In the genomic region with DNA sequence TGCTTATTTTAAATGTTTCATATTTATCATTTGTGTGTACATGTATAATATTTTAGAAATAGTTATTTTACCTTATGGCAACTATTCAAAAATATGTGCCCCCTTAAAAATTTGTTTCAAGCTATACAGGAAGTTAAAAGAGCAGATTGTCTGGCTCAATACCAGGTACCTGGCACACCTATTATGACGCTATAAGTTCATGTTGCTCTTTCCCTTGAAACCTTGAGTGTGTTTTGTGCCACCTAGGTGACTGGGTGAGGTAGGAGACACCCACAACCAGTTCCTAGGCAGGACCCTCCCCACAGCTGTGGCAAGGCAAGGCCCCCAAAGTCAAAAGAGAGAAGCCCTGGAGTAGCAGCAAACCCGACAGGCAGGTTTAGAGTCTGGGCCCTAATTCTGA, we compare ENCODE assay signal across 23 cellular contexts. TPM values are rescaled to one million over a fixed set of nuclear protein-coding genes. Genes with fewer than 3 reads are reported as not detected.
DNase-seq lines count a peak whose midpoint lies in the region; ATAC-seq and TF ChIP-seq lines count a peak whose summit lies in the region.
"Had no signal": no experiment of that assay in that cellular context is flagged by ENCODE, and none has a peak within 500 bp of the region (broad histone marks: within the 10 kb centered on the region; RNA-seq: fewer than 3 reads in every experiment).

No MANE protein-coding gene starts in this region.

- H3K36me3 ChIP-seq in endodermal cell (ENCODE audit: control insufficient read depth, insufficient read depth, low read length): no peaks in the 10 kb centered on the region
- no peaks in the 10 kb centered on the region for H3K36me3 ChIP-seq in mucosa of descending colon (ENCODE audit: low read depth)
- H3K36me3 ChIP-seq: BE2C, BLaER1 had no signal

- peak; percentile 53 for ATAC-seq in mucosa of descending colon
- ATAC-seq in GM18907 (IDR thresholded peaks at IDR 0.05; ENCODE audit: unreplicated experiment): no peak
- no peak for ATAC-seq in HG03378 (IDR thresholded peaks at IDR 0.05; ENCODE audit: unreplicated experiment)
- ATAC-seq: GM12878 had no signal

- 95 to 100% methylated on average over 1 to 2 of the region's 2 CpGs for WGBS in endodermal cell (ENCODE audit: insufficient coverage in 1 of 2, insufficient read length in 1 of 2), 2 experiments

- H3K27me3 Mint-ChIP-seq in endodermal cell (ENCODE audit: insufficient read depth): no peaks in the 10 kb centered on the region

- no peak overlapping the region for H3K4me3 ChIP-seq in endodermal cell (ENCODE audit: low read length)
- H3K4me3 ChIP-seq in mucosa of descending colon: no peak overlapping the region
- H3K4me3 ChIP-seq: BLaER1, GM12878 had no signal

- no peaks in the 10 kb centered on the region for H3K27me3 ChIP-seq in endodermal cell (ENCODE audit: control insufficient read depth, insufficient read depth, low read length, poor library complexity, severe bottlenecking)
- H3K27me3 ChIP-seq: BLaER1 had no signal

- H3K9me3 ChIP-seq in endodermal cell (ENCODE audit: control insufficient read depth, low read length) (no peaks in the 10 kb centered on the region), mucosa of descending colon (no peaks in the 10 kb centered on the region)
- H3K9me3 ChIP-seq: BE2C, BLaER1 had no signal

- no peaks in the 10 kb centered on the region for H3K36me3 Mint-ChIP-seq in endodermal cell (ENCODE audit: low read depth)
- H3K36me3 Mint-ChIP-seq: CD14-positive monocyte; CD4-positive, alpha-beta memory T cell; CD4-positive, CD25-positive, alpha-beta regulatory T cell had no signal

- H3K9me3 Mint-ChIP-seq in endodermal cell: no peaks in the 10 kb centered on the region
- H3K9me3 Mint-ChIP-seq: CD4-positive, alpha-beta memory T cell; CD8-positive, alpha-beta memory T cell had no signal

- H3K9ac ChIP-seq in endodermal cell (ENCODE audit: extremely low read depth, low read length, poor library complexity, severe bottlenecking): no peak overlapping the region
- H3K9ac ChIP-seq: BLaER1 had no signal

- peaks cover 14% of the 10 kb centered on the region for H3K4me1 Mint-ChIP-seq in endodermal cell
- H3K4me1 Mint-ChIP-seq: CD14-positive monocyte; CD4-positive, alpha-beta memory T cell; CD4-positive, CD25-positive, alpha-beta regulatory T cell; CD8-positive, alpha-beta memory T cell had no signal

- peaks cover 3% of the 10 kb centered on the region for H3K4me1 ChIP-seq in endodermal cell (ENCODE audit: control insufficient read depth, insufficient read depth, low read length)
- peaks cover 6% of the 10 kb centered on the region for H3K4me1 ChIP-seq in mucosa of descending colon (ENCODE audit: low read depth)
- H3K4me1 ChIP-seq: BE2C, BLaER1 had no signal

- no peak overlapping the region for H3K27ac Mint-ChIP-seq in endodermal cell
- H3K27ac Mint-ChIP-seq: CD14-positive monocyte; CD4-positive, alpha-beta memory T cell; CD4-positive, CD25-positive, alpha-beta regulatory T cell; CD8-positive, alpha-beta memory T cell had no signal

- H3K4me3 Mint-ChIP-seq in endodermal cell: no peak overlapping the region
- H3K4me3 Mint-ChIP-seq: CD14-positive monocyte; CD4-positive, alpha-beta memory T cell; CD4-positive, CD25-positive, alpha-beta regulatory T cell; CD8-positive, alpha-beta memory T cell had no signal

- DNase-seq in endodermal cell: peak; percentile 14
- no peak for DNase-seq in mucosa of descending colon
- DNase-seq in NCI-H510A (lab: John Stamatoyannopoulos, UW): no peak
- DNase-seq: 8988T; ACHN; BE2C; C1 segment of cervical spinal cord; CD4-positive, alpha-beta memory T cell; CD4-positive, CD25-positive, alpha-beta regulatory T cell; CD8-positive, alpha-beta memory T cell; COR-L47; DMS 273 treated with DMSO at 0.1 percent for 48 hours; DMS153; DMS53; DMS79; DND-41; EL; GDM1 had no signal

- intact Hi-C loops in mucosa of descending colon (cut with DNase I, micrococcal nuclease): no loop called here

- TF ChIP-seq CTCF in endodermal cell (conservative IDR thresholded peaks at IDR 0.05) (no peak), mucosa of descending colon (IDR thresholded peaks at IDR 0.05) (no peak)

- H3K27ac ChIP-seq in endodermal cell (ENCODE audit: low read depth, low read length): no peak overlapping the region
- H3K27ac ChIP-seq: BLaER1 had no signal

RNA-seq across cellular contexts. Expression of gene NEO1, which starts 20.6 kb away (rescaled TPM):
- total RNA-seq in endodermal cell (100 to 1,000 TPM; 132 TPM), mucosa of descending colon (100 to 1,000 TPM; 106 to 188 (median 166) TPM)
- 80.4 TPM for polyA plus RNA-seq in endodermal cell (2013, experiment 1 of 2)
- polyA plus RNA-seq in endodermal cell (2013, experiment 2 of 2): 75.6 TPM
